In the genomic region with DNA sequence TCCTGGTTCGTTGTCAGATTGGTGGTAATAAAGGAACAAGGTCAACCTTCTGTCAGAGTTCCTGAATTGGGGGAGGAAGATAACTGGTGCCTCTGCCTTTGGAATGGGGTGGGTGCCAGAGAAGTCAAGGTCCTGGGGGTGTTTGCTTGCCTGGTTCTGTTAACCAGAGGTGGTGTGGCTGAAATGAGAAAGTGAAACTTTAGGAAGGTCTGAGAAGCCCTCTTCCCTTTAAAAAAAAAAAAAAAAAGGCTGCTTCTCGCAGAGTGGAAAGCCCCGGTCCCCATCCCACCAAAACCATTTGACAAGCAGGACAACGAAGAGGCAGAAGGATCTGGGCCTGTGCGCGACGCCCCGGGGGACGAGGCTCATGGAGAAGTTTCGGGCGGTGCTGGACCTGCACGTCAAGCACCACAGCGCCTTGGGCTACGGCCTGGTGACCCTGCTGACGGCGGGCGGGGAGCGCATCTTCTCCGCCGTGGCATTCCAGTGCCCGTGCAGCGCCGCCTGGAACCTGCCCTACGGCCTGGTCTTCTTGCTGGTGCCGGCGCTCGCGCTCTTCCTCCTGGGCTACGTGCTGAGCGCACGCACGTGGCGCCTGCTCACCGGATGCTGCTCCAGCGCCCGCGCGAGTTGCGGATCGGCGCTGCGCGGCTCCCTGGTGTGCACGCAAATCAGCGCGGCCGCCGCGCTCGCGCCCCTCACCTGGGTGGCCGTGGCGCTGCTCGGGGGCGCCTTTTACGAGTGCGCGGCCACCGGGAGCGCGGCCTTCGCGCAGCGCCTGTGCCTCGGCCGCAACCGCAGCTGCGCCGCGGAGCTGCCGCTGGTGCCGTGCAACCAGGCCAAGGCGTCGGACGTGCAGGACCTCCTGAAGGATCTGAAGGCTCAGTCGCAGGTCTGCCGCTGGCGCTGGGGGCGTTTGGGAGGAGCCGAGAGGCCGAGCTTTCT, we compare ENCODE assay signal across 8 cellular contexts. TPM values are rescaled to one million over a fixed set of nuclear protein-coding genes. Genes with fewer than 3 reads are reported as not detected.
DNase-seq lines count a peak whose midpoint lies in the region; ATAC-seq, FAIRE-seq and TF ChIP-seq lines count a peak whose summit lies in the region.

No MANE protein-coding gene starts in this region.

- peak overlapping the region; percentile 31 to 85 (median 44) for H3K27ac ChIP-seq in Peyer's patch
- H3K27ac ChIP-seq in iPS-20b (ENCODE audit: low read length): no peak overlapping the region
- H3K27ac ChIP-seq in smooth muscle cell (ENCODE audit: low read depth): no peak overlapping the region

- peak overlapping the region; percentile 47; the same call in 1 of the 2 replicates for H3K9ac ChIP-seq in iPS-20b (ENCODE audit: low read depth, low read length)
- H3K9ac ChIP-seq in smooth muscle cell (ENCODE audit: low read depth): no peak overlapping the region

- no peaks in the 10 kb centered on the region for H4K20me1 ChIP-seq in smooth muscle cell (ENCODE audit: low read depth)

- H3K36me3 ChIP-seq in Peyer's patch: no peaks in the 10 kb centered on the region
- no peaks in the 10 kb centered on the region for H3K36me3 ChIP-seq in iPS-20b (ENCODE audit: insufficient read depth, low read depth, low read length)
- no peaks in the 10 kb centered on the region for H3K36me3 ChIP-seq in smooth muscle cell (ENCODE audit: low read depth)

- H3K9me3 ChIP-seq in Peyer's patch (no peaks in the 10 kb centered on the region), iPS-20b (ENCODE audit: insufficient read depth, low read depth, low read length) (no peaks in the 10 kb centered on the region), smooth muscle cell (replicated peaks; ENCODE audit: low read depth) (no peaks in the 10 kb centered on the region)

- 5% methylated on average over 64 of the region's 81 CpGs for WGBS in smooth muscle cell (ENCODE audit: low lambda C conversion rate)

- FAIRE-seq in RCC 7860 (lab: Jason Lieb, UNC): no peak

- no peaks in the 10 kb centered on the region for H3K79me2 ChIP-seq in smooth muscle cell (ENCODE audit: low read depth)

- H3K4me2 ChIP-seq in smooth muscle cell: peak overlapping the region; percentile 92

- TF ChIP-seq CTCF in AG04449 (IDR thresholded peaks at IDR 0.05; ENCODE audit: insufficient read depth, low read length, missing control alignments): no peak
- peak in 1 of 6 experiments; percentile 5 for TF ChIP-seq CTCF in Peyer's patch (IDR thresholded peaks at IDR 0.05)
- no peak for TF ChIP-seq CTCF in astrocyte of the cerebellum (IDR thresholded peaks at IDR 0.05; ENCODE audit: low read depth, low read length, missing control alignments)
- no peak for TF ChIP-seq CTCF in smooth muscle cell (IDR thresholded peaks at IDR 0.05; ENCODE audit: borderline replicate concordance, insufficient read depth, poor library complexity, severe bottlenecking)

- POLR2A ChIA-PET in AG04449 (lab: Yijun Ruan, JAX): no interaction called here

- peak; percentile 70 for ATAC-seq in GM18868 (IDR thresholded peaks at IDR 0.05; ENCODE audit: unreplicated experiment)
- ATAC-seq in HG03097 (IDR thresholded peaks at IDR 0.05; ENCODE audit: low FRiP score, unreplicated experiment): peak; percentile 72

- H3K4me3 ChIP-seq in AG04449 (ENCODE audit: low read depth, low read length): peak overlapping the region; percentile 48
- H3K4me3 ChIP-seq in Peyer's patch: peak overlapping the region; percentile 40 to 65 (median 52)
- H3K4me3 ChIP-seq in astrocyte of the cerebellum (ENCODE audit: low read depth, low read length): peak overlapping the region; percentile 36
- peak overlapping the region; percentile 61 for H3K4me3 ChIP-seq in iPS-20b (ENCODE audit: low read length)
- H3K4me3 ChIP-seq in smooth muscle cell: peak overlapping the region; percentile 56

- H2AFZ ChIP-seq in smooth muscle cell (ENCODE audit: low read depth): peak overlapping the region; percentile 86

- DNase-seq in AG04449 (ENCODE audit: low read depth, low spot score) (no peak), Peyer's patch (peak; percentile 59 to 75 (median 62)), astrocyte of the cerebellum (ENCODE audit: low read depth) (no peak), smooth muscle cell (lab: John Stamatoyannopoulos, UW; ENCODE audit: unreplicated experiment) (peak; percentile 18), RCC 7860 (ENCODE audit: low spot score) (no peak)

- H3K4me1 ChIP-seq in Peyer's patch (no peaks in the 10 kb centered on the region), iPS-20b (ENCODE audit: insufficient read depth, low read length) (peaks cover 9% of the 10 kb centered on the region; the same call in 1 of the 2 replicates), smooth muscle cell (ENCODE audit: low read depth) (peaks cover 3% of the 10 kb centered on the region)

- H3F3A ChIP-seq in smooth muscle cell (ENCODE audit: low read depth): no peaks in the 10 kb centered on the region

- CTCF ChIA-PET in AG04449 (lab: Yijun Ruan, JAX): interaction anchor here (0.9 to 1.6 kb wide), 6 partner anchors 8 to 174 kb away, joined by 3 to 6 read pairs (median 4); a partner anchor contains a TSS

- in situ Hi-C loops in astrocyte of the cerebellum (cut with HindIII; ENCODE audit: low sequenced_read_pairs): no loop called here

- no peak for TF ChIP-seq POLR2A in Peyer's patch (IDR thresholded peaks at IDR 0.05)

- no peaks in the 10 kb centered on the region for H3K27me3 ChIP-seq in Peyer's patch
- H3K27me3 ChIP-seq in iPS-20b (ENCODE audit: insufficient read depth, low read length): peaks cover 60% of the 10 kb centered on the region
- peaks cover 39% of the 10 kb centered on the region for H3K27me3 ChIP-seq in smooth muscle cell (ENCODE audit: low read depth)

RNA-seq across cellular contexts. Expression of a gene that starts 0.7 kb away (rescaled TPM):
- total RNA-seq in Peyer's patch: 10 to 100 TPM in 1 of 4 donors, 1 to 10 TPM in 1, not detected in 2; 2.0 to 14.0 TPM
- 5.1 and 12.1 TPM in 2 replicates for total RNA-seq in smooth muscle cell
- polyA plus RNA-seq in smooth muscle cell: 3.4 and 4.6 TPM in 2 replicates

RNA-seq across cellular contexts. Expression of a gene that starts 49.6 kb away (rescaled TPM):
- total RNA-seq in Peyer's patch (under 1 TPM in 3 of 4 donors, not detected in 1; 0.09 to 0.80 (median 0.53) TPM), smooth muscle cell (3.9 and 4.8 TPM in 2 replicates)
- 1.9 and 2.1 TPM in 2 replicates for polyA plus RNA-seq in smooth muscle cell

Comparison
In these comparisons a context has a peak if more than half of its experiments do, and no peak if none do; other contexts are left out.
1. DNase-seq: peak in Peyer's patch (3 of 3) and smooth muscle cell (single experiment); none in AG04449 (single experiment), astrocyte of the cerebellum (single experiment) and RCC 7860 (single experiment).
2. H3K27ac ChIP-seq: peak in Peyer's patch (4 of 4); none in iPS-20b (single experiment) and smooth muscle cell (single experiment).
3. Peak in every context shown above with its lines, with median percentiles within 50 percentile points of each other: H3K4me3 ChIP-seq.